In the genomic region with DNA sequence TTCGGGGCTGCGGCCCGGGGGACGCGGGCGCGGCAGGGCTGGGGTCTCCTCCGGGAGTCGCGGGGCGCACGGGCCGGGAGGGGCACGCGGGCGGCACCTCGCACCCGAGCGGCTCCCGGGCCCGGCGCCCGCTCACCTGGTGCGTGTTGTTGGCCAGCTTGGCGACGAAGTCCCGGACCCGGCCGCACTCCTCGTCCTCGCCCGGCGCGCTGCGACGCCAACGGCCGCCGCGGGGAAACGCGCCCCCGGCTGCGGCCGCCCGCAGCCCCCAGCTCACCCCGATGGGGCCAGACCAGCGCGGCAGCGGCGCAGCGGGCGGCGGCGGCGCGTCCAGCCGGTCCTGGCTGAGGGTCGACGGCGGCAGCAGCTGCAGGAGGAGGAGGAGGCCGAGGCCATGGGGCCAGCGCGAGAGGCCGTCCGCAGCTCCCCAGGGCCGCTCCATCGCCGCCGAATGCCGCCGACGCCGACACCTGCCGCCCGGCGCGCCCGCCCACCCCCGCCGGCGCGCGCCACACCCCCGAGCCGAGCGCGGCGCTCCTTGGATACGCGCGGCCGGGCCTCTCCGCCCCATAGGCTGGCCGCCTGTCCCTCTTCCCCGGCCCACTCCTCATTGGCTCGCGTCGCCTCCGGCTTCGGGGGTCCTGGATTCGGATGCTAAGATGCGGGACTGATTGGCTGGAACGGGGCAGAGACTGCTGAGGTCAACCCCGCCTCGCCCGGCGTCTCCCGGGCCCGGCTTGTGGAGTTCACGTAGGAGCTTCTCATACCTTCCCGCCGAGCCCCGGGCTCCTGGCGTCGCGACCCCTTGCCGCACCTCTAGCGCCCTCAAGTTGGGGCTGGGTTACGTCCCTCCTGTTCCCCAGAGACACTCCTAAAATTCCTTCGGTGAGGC, we compare ENCODE assay signal across 8 cellular contexts. TPM values are rescaled to one million over a fixed set of nuclear protein-coding genes. Genes with fewer than 3 reads are reported as not detected.
DNase-seq lines count a peak whose midpoint lies in the region; ATAC-seq and TF ChIP-seq lines count a peak whose summit lies in the region.

Gene SORT1, minus strand, starts transcription at position 468 of the 892 bp plus-strand sequence. Its CDS starts 26 bp downstream, at position 442.

- POLR2A ChIA-PET in Caco-2 (lab: Charles Lee) = interaction anchor here (0.5 to 1.3 kb wide), 4 partner anchors 27 to 115 kb away, joined by 3 to 4 read pairs (median 4); partner anchors contain the start of gene PSRC1
- POLR2A ChIA-PET in naive thymus-derived CD4-positive, alpha-beta T cell (lab: Charles Lee) = interaction anchor here (0.9 to 1.2 kb wide), 3 partner anchors 121 to 144 kb away, joined by 3 to 5 read pairs (median 4); no protein-coding TSS in a partner anchor

- no peak within 1 kb of the TSS for H3K27ac ChIP-seq in naive thymus-derived CD4-positive, alpha-beta T cell (ENCODE audit: low read depth, low read length)

- CTCF ChIA-PET in Caco-2 (lab: Charles Lee) = interaction anchor here (1.2 to 3.6 kb wide), 4 partner anchors 115 to 138 kb away, joined by 4 to 15 read pairs (median 12); partner anchors contain the start of gene PSRC1
- CTCF ChIA-PET in naive thymus-derived CD4-positive, alpha-beta T cell (lab: Charles Lee) = interaction anchor here (0.8 to 5.4 kb wide), 8 partner anchors 15 to 404 kb away, joined by 3 to 62 read pairs (median 4); no protein-coding TSS in a partner anchor

- ATAC-seq in GM21576 (IDR thresholded peaks at IDR 0.05; ENCODE audit: unreplicated experiment) = peak; percentile 73
- peak; percentile 94 for ATAC-seq in naive thymus-derived CD4-positive, alpha-beta T cell
- peak; percentile 88 to 93 for ATAC-seq in stimulated activated naive B cell treated with anti-CD40 and anti-IgM and Interleukin-4, amounts not matched to agents 10 μg/mL and 1 μg/mL and 100 μg/mL, for 72 hours (replicated peaks)

- H3K9me3 Mint-ChIP-seq in Caco-2 (ENCODE audit: unreplicated experiment) = no peaks in the 10 kb centered on the region
- peaks cover 0 to 3% (median 0%) of the 10 kb centered on the region in 11 donors for H3K9me3 Mint-ChIP-seq in naive thymus-derived CD4-positive, alpha-beta T cell
- no peaks in the 10 kb centered on the region for H3K9me3 Mint-ChIP-seq in stimulated activated naive B cell treated with anti-CD40 and anti-IgM and Interleukin-4, amounts not matched to agents 10 μg/mL and 1 μg/mL and 100 μg/mL, for 72 hours

- H3K4me1 ChIP-seq in Caco-2 = peaks cover 31% of the 10 kb centered on the region
- H3K4me1 ChIP-seq in naive thymus-derived CD4-positive, alpha-beta T cell (ENCODE audit: control insufficient read depth in 2 of 2, insufficient read depth in 2 of 2, low read length in 2 of 2) = peaks cover 0 to 6% of the 10 kb centered on the region in 2 donors

- DNase-seq in Caco-2 = peak; percentile 91 to 94
- DNase-seq in RPMI8226 = peak; percentile 76
- DNase-seq in activated gamma-delta T cell (lab: John Stamatoyannopoulos, UW) = peak; percentile 55
- DNase-seq in fibroblast of pulmonary artery (ENCODE audit: low read depth) = peak; percentile 80
- peak; percentile 29 to 67 (median 43) for DNase-seq in naive thymus-derived CD4-positive, alpha-beta T cell
- DNase-seq in stimulated activated naive B cell treated with anti-CD40 and anti-IgM and Interleukin-4, amounts not matched to agents 10 μg/mL and 1 μg/mL and 100 μg/mL, for 72 hours = peak; percentile 22

- H3K36me3 Mint-ChIP-seq in Caco-2 (ENCODE audit: insufficient read depth, unreplicated experiment) = peaks cover 1% of the 10 kb centered on the region
- H3K36me3 Mint-ChIP-seq in naive thymus-derived CD4-positive, alpha-beta T cell = peaks cover 0 to 11% (median 0%) of the 10 kb centered on the region in 5 donors
- peaks cover 1 to 8% of the 10 kb centered on the region in 2 donors for H3K36me3 Mint-ChIP-seq in stimulated activated naive B cell treated with anti-CD40 and anti-IgM and Interleukin-4, amounts not matched to agents 10 μg/mL and 1 μg/mL and 100 μg/mL, for 72 hours

- H3K9me3 ChIP-seq in Caco-2 = no peaks in the 10 kb centered on the region
- no peaks in the 10 kb centered on the region for H3K9me3 ChIP-seq in naive thymus-derived CD4-positive, alpha-beta T cell (ENCODE audit: control insufficient read depth in 2 of 3, low read length in 3 of 3)

- peaks cover 14% of the 10 kb centered on the region for H3K4me1 Mint-ChIP-seq in Caco-2 (ENCODE audit: low read depth, unreplicated experiment)
- peaks cover 0 to 30% (median 16%) of the 10 kb centered on the region in 7 donors for H3K4me1 Mint-ChIP-seq in naive thymus-derived CD4-positive, alpha-beta T cell
- peaks cover 18 to 33% of the 10 kb centered on the region in 2 donors for H3K4me1 Mint-ChIP-seq in stimulated activated naive B cell treated with anti-CD40 and anti-IgM and Interleukin-4, amounts not matched to agents 10 μg/mL and 1 μg/mL and 100 μg/mL, for 72 hours

- H3K27me3 ChIP-seq in Caco-2 (replicated peaks; ENCODE audit: control insufficient read depth, insufficient read depth, low read length) = no peaks in the 10 kb centered on the region
- H3K27me3 ChIP-seq in naive thymus-derived CD4-positive, alpha-beta T cell (ENCODE audit: control insufficient read depth in 2 of 2, insufficient read depth in 2 of 2, low read length in 2 of 2) = peaks cover 0 to 18% of the 10 kb centered on the region in 2 donors

- no peaks in the 10 kb centered on the region for H3K27me3 Mint-ChIP-seq in Caco-2 (ENCODE audit: insufficient read depth, unreplicated experiment)
- peaks cover 37 to 51% (median 42%) of the 10 kb centered on the region in 5 donors for H3K27me3 Mint-ChIP-seq in naive thymus-derived CD4-positive, alpha-beta T cell
- H3K27me3 Mint-ChIP-seq in stimulated activated naive B cell treated with anti-CD40 and anti-IgM and Interleukin-4, amounts not matched to agents 10 μg/mL and 1 μg/mL and 100 μg/mL, for 72 hours = peaks cover 30 to 56% of the 10 kb centered on the region in 2 donors

- no peak for TF ChIP-seq CTCF in Caco-2 (IDR thresholded peaks at IDR 0.05; ENCODE audit: insufficient read depth in 1 of 2, low read depth in 1 of 2, low read length in 1 of 2, severe bottlenecking in 1 of 2, unreplicated experiment in 1 of 2)
- TF ChIP-seq CTCF in LNCAP (IDR thresholded peaks at IDR 0.05) = peak; percentile 9; the same call in 1 of the 2 replicates
- TF ChIP-seq CTCF in fibroblast of pulmonary artery (IDR thresholded peaks at IDR 0.05; ENCODE audit: low read length, missing control alignments) = no peak

- H3K4me3 ChIP-seq in Caco-2 (ENCODE audit: low read depth, low read length) (peak within 1 kb of the TSS; percentile 51), fibroblast of pulmonary artery (replicated peaks; ENCODE audit: low read depth, low read length) (peak within 1 kb of the TSS; percentile 53)
- H3K4me3 ChIP-seq in naive thymus-derived CD4-positive, alpha-beta T cell (ENCODE audit: low read length) = peak within 1 kb of the TSS; percentile 37

- no TSS peak for BruUV-seq in Caco-2 (replicated peaks; lab: Mats Ljungman, UMichigan)

- no peaks in the 10 kb centered on the region for H3K36me3 ChIP-seq in Caco-2 (ENCODE audit: control insufficient read depth, insufficient read depth, low read length)
- peaks cover 0 to 18% (median 6%) of the 10 kb centered on the region in 3 experiments for H3K36me3 ChIP-seq in naive thymus-derived CD4-positive, alpha-beta T cell (ENCODE audit: control insufficient read depth in 2 of 3, insufficient read depth in 3 of 3, low read length in 3 of 3)

- H3K4me3 Mint-ChIP-seq in Caco-2 (ENCODE audit: unreplicated experiment) = peak within 1 kb of the TSS; percentile 79
- peak within 1 kb of the TSS; percentile 80 to 90 (median 86) for H3K4me3 Mint-ChIP-seq in naive thymus-derived CD4-positive, alpha-beta T cell
- H3K4me3 Mint-ChIP-seq in stimulated activated naive B cell treated with anti-CD40 and anti-IgM and Interleukin-4, amounts not matched to agents 10 μg/mL and 1 μg/mL and 100 μg/mL, for 72 hours = peak within 1 kb of the TSS; percentile 86 to 90

- intact Hi-C loops in Caco-2 (cut with micrococcal nuclease; ENCODE audit: unreplicated experiment) = loop anchor here (1.0 to 5.0 kb wide), 2 partner anchors 24 to 305 kb away; partner anchors contain the start of gene TMEM167B
- intact Hi-C loops in naive thymus-derived CD4-positive, alpha-beta T cell (cut with micrococcal nuclease) = loop anchor here (5.0 kb wide), 3 partner anchors 135 to 285 kb away; partner anchors contain the start of genes ELAPOR1 (in 1 of the 2) and SARS1 (in 1 of the 2)

- peak within 1 kb of the TSS; percentile 73 for H3K27ac Mint-ChIP-seq in Caco-2 (ENCODE audit: unreplicated experiment)
- peak within 1 kb of the TSS in 2 of 9 donors; percentile 43 to 74 for H3K27ac Mint-ChIP-seq in naive thymus-derived CD4-positive, alpha-beta T cell
- H3K27ac Mint-ChIP-seq in stimulated activated naive B cell treated with anti-CD40 and anti-IgM and Interleukin-4, amounts not matched to agents 10 μg/mL and 1 μg/mL and 100 μg/mL, for 72 hours = peak within 1 kb of the TSS; percentile 67

RNA-seq across cellular contexts. Expression of gene SORT1, which starts in this region (rescaled TPM):
- 65.2 and 67.1 TPM in 2 replicates for total RNA-seq in Caco-2 (2022)
- 10 to 100 TPM in 1 of 5 experiments, 1 to 10 TPM in 4; 1.0 to 25.6 (median 1.8) TPM for total RNA-seq in naive thymus-derived CD4-positive, alpha-beta T cell
- polyA plus RNA-seq in naive thymus-derived CD4-positive, alpha-beta T cell = not detected

Comparison
In these comparisons a context has a peak if more than half of its experiments do, and no peak if none do; other contexts are left out.
1. DNase-seq: peak in every context shown above with its lines; median percentile 92 in Caco-2; 80 in fibroblast of pulmonary artery; 76 in RPMI8226; 55 in activated gamma-delta T cell; 43 in naive thymus-derived CD4-positive, alpha-beta T cell; 22 in stimulated activated naive B cell treated with anti-CD40 and anti-IgM and Interleukin-4, amounts not matched to agents 10 μg/mL and 1 μg/mL and 100 μg/mL, for 72 hours.